In the genomic region with DNA sequence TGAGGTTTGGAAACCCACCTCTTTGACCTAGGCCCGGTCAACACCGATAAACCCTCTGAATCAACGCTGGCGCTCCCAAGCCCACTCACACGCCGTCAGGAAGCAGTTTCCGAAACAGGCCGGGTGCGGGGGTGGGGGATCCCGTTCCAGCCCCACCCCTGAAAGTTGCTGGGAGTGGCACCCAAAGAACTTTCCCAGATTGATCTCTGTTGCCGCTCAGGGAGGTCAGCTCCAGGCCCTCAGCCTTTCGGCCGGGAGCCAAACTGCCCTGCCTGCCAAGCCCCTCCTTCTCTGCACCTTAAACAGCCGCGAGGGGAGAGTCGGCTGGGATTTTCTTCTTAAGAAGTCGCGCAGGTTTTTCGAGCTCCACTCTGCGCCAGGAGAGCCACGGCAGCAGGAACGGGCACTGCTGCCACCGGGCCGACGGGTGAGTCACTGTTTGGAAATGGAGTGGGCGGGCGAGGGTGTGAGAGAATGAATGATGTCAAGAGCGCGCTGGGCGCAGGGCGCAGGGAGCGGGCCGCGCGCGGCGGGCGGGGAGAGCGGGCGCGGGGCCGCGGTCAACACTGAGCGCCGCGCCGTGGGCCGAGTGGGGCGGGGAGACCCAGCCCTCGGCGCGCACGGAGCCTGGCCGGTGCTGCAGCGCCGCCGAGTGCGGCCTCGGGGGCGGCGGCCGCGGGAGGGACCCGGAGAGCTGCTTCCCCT, we compare ENCODE assay signal across 1 cellular context.
TF ChIP-seq lines count a peak whose summit lies in the region.

A gene (plus strand): TSS at position 566 of the 705 bp plus-strand sequence. CDS start 70,622 bp downstream, outside the sequence.

TF ChIP-seq in endothelial cell of umbilical vein, 7 proteins besides CTCF, POLR2A, EP300 and RAD21 (continued from another document):
- TF ChIP-seq POLR2AphosphoS5 (IDR thresholded peaks at IDR 0.05; ENCODE audit: insufficient read depth, low read depth, low read length), result peak; percentile 67
- TF ChIP-seq MYC (IDR thresholded peaks at IDR 0.05; ENCODE audit: low read depth, low read length), result no peak
